ENCODE assay signal across 10 cellular contexts in the genomic region with DNA sequence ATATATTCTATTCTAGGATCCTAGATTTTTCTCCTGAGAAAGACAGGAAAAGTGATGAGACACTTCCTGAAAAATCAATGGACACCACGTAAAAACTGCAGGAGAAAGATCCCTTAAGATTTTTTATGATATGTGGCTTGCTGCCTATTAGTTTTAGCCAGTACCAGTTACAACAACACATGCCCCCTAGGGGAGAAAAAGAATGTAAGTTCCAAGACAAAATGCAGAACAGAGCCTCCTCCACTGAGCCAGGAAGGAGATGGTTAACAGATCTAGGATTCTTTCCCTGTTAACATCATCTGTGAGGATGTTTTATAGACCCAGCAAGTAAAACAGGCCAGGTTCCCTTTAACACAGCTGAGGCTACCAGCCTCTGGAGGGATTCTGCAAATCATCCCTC.
DNase-seq lines count a peak whose midpoint lies in the region; ATAC-seq and TF ChIP-seq lines count a peak whose summit lies in the region.
"Had no signal": no experiment of that assay in that cellular context is flagged by ENCODE, and none has a peak within 500 bp of the region (broad histone marks: within the 10 kb centered on the region; RNA-seq: fewer than 3 reads in every experiment).

No MANE protein-coding gene starts in this region.

- DNase-seq in ELR (ENCODE audit: low read depth): peak; percentile 16
- no peak for DNase-seq in mammary epithelial cell
- DNase-seq in COR-L47 (lab: John Stamatoyannopoulos, UW): no peak
- DNase-seq in NCI-H187 treated with DMSO at 0.1 percent for 48 hours (lab: John Stamatoyannopoulos, UW): no peak
- no peak for DNase-seq in amygdala (lab: John Stamatoyannopoulos, UW)
- DNase-seq: NCI-H1417 treated with DMSO at 0.1 percent for 48 hours; stimulated activated CD4-positive, alpha-beta T cell treated with anti-CD3 and anti-CD28 coated beads, Interleukin-12 subunit alpha, Interleukin-12 subunit beta, amount 100 ng/mL, for 4 hours had no signal

- intact Hi-C loops in mammary epithelial cell (cut with micrococcal nuclease): loop anchor here (10.0 kb wide), 1 partner anchor 672 kb away; no protein-coding TSS in a partner anchor

- BruUV-seq in mammary epithelial cell (replicated peaks; lab: Mats Ljungman, UMichigan): no TSS peak

- no peak overlapping the region for H3K4me3 ChIP-seq in mammary epithelial cell (replicated peaks in 1 of 3; ENCODE audit: insufficient read depth in 1 of 3, low read depth in 2 of 3, low read length in 3 of 3)
- no peak overlapping the region for H3K4me3 ChIP-seq in neural cell (ENCODE audit: low read length)

- H3K27me3 ChIP-seq in mammary epithelial cell (ENCODE audit: insufficient read depth, low read length) (no peaks in the 10 kb centered on the region), neural cell (ENCODE audit: insufficient read depth, low read depth, low read length) (no peaks in the 10 kb centered on the region)

- no peaks in the 10 kb centered on the region for H3K9me2 ChIP-seq in neural cell (ENCODE audit: insufficient read depth, low read length)

- H3K9me3 ChIP-seq in mammary epithelial cell (replicated peaks; ENCODE audit: insufficient read depth, low read length) (no peaks in the 10 kb centered on the region), neural cell (ENCODE audit: low read length) (no peaks in the 10 kb centered on the region)

- H4K20me1 ChIP-seq in mammary epithelial cell (ENCODE audit: insufficient read depth, low read length) (no peaks in the 10 kb centered on the region), neural cell (ENCODE audit: insufficient read depth) (no peaks in the 10 kb centered on the region)

- TF ChIP-seq EP300 in neural cell (conservative IDR thresholded peaks at IDR 0.05; ENCODE audit: poor library complexity, severe bottlenecking): no peak

- dilution Hi-C loops in mammary epithelial cell (cut with HindIII; ENCODE audit: low sequenced_read_pairs): no loop called here

- in situ Hi-C loops in mammary epithelial cell (cut with MboI; ENCODE audit: low sequenced_read_pairs in 2 of 2): no loop called here

- H3K36me3 ChIP-seq in mammary epithelial cell (ENCODE audit: insufficient read depth, low read length) (no peaks in the 10 kb centered on the region), neural cell (ENCODE audit: insufficient read depth, low read length) (no peaks in the 10 kb centered on the region)

- TF ChIP-seq CTCF in mammary epithelial cell (conservative IDR thresholded peaks at IDR 0.05 in 1 of 2, IDR thresholded peaks at IDR 0.05 in 1 of 2; ENCODE audit: extremely low read depth in 1 of 2, insufficient read depth in 1 of 2, low read depth in 1 of 2, low read length in 2 of 2): peak; percentile 8 to 11
- TF ChIP-seq CTCF in neural cell (IDR thresholded peaks at IDR 0.05; ENCODE audit: poor library complexity, severe bottlenecking): peak; percentile 33

- H3K4me1 ChIP-seq in mammary epithelial cell (ENCODE audit: insufficient read depth, low read length): no peaks in the 10 kb centered on the region

- H2AFZ ChIP-seq in mammary epithelial cell (ENCODE audit: low read depth, low read length) (no peak overlapping the region), neural cell (ENCODE audit: low read depth, low read length) (no peak overlapping the region)

- H3K79me2 ChIP-seq in mammary epithelial cell (ENCODE audit: insufficient read depth, low read length) (no peaks in the 10 kb centered on the region), neural cell (replicated peaks; ENCODE audit: insufficient read depth, low read length) (no peaks in the 10 kb centered on the region)

- no peak for TF ChIP-seq RAD21 in neural cell (conservative IDR thresholded peaks at IDR 0.05)

- H3K27ac ChIP-seq in mammary epithelial cell (ENCODE audit: insufficient read depth, low read depth, low read length) (no peak overlapping the region), neural cell (ENCODE audit: low read length) (no peak overlapping the region)

- CTCF ChIA-PET in mammary epithelial cell (lab: Charles Lee; ENCODE audit: low non-redundant PET): no interaction called here

- H3K4me2 ChIP-seq in mammary epithelial cell (ENCODE audit: insufficient read depth, low read depth, low read length) (no peak overlapping the region), neural cell (ENCODE audit: low read length) (no peak overlapping the region)

- H3K9ac ChIP-seq in mammary epithelial cell (ENCODE audit: insufficient read depth, low read length): no peak overlapping the region
- no peak overlapping the region for H3K9ac ChIP-seq in neural cell (ENCODE audit: low read length)

- ATAC-seq in HG02938 (IDR thresholded peaks at IDR 0.05; ENCODE audit: unreplicated experiment): peak; percentile 67
- no peak for ATAC-seq in GM21423 (IDR thresholded peaks at IDR 0.05; ENCODE audit: unreplicated experiment)

- WGBS in mammary epithelial cell (ENCODE audit: low coverage, missing lambda C conversion rate): 42% methylated on average over 1 of the region's 1 CpG

- H3F3A ChIP-seq in neural cell (ENCODE audit: insufficient read depth, low read length, poor library complexity, severe bottlenecking): no peaks in the 10 kb centered on the region

TF ChIP-seq in neural cell, 6 proteins besides CTCF, POLR2A, EP300 and RAD21:
- TF ChIP-seq, protein P1, sequence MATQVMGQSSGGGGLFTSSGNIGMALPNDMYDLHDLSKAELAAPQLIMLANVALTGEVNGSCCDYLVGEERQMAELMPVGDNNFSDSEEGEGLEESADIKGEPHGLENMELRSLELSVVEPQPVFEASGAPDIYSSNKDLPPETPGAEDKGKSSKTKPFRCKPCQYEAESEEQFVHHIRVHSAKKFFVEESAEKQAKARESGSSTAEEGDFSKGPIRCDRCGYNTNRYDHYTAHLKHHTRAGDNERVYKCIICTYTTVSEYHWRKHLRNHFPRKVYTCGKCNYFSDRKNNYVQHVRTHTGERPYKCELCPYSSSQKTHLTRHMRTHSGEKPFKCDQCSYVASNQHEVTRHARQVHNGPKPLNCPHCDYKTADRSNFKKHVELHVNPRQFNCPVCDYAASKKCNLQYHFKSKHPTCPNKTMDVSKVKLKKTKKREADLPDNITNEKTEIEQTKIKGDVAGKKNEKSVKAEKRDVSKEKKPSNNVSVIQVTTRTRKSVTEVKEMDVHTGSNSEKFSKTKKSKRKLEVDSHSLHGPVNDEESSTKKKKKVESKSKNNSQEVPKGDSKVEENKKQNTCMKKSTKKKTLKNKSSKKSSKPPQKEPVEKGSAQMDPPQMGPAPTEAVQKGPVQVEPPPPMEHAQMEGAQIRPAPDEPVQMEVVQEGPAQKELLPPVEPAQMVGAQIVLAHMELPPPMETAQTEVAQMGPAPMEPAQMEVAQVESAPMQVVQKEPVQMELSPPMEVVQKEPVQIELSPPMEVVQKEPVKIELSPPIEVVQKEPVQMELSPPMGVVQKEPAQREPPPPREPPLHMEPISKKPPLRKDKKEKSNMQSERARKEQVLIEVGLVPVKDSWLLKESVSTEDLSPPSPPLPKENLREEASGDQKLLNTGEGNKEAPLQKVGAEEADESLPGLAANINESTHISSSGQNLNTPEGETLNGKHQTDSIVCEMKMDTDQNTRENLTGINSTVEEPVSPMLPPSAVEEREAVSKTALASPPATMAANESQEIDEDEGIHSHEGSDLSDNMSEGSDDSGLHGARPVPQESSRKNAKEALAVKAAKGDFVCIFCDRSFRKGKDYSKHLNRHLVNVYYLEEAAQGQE (IDR thresholded peaks at IDR 0.05; ENCODE audit: borderline replicate concordance): no peak
- TF ChIP-seq MXI1 (conservative IDR thresholded peaks at IDR 0.05; ENCODE audit: poor library complexity, severe bottlenecking) (no peak), TAF1 (IDR thresholded peaks at IDR 0.05; ENCODE audit: low read depth) (no peak), SMC3 (conservative IDR thresholded peaks at IDR 0.05; ENCODE audit: poor library complexity) (peak; percentile 16), POLR2AphosphoS5 (IDR thresholded peaks at IDR 0.05) (no peak)
